29 cellular contexts compared by ENCODE assay signal in the genomic region with DNA sequence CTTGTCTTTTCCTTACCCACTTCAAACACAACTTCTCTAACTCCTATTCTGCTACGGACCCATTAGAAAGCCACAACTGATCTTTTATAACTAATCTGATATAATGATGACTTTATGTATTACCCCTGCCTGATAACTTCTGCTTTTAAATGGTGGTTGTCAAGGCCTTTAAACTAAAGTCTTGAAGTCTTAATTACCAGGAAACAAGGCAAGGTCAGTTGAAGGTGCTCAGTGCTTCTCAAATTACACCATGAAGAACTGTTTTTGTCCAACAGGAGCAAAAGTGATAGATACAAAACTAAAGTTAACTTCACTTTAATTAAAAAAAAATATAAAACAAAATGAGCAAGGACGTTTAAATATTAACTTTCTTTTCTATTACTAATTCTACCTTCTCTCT.
"Had no signal": no experiment of that assay in that cellular context is flagged by ENCODE, and none has a peak within 500 bp of the region (broad histone marks: within the 10 kb centered on the region; RNA-seq: fewer than 3 reads in every experiment).

No MANE protein-coding gene starts in this region.

- H3K9me3 ChIP-seq: left ventricle myocardium inferior, pancreas, prostate gland, stomach, testis, tibial artery, upper lobe of right lung had no signal

- H3K27ac ChIP-seq: left ventricle myocardium inferior, pancreas, prostate gland, skin epidermis, stomach, testis, tibial artery, upper lobe of right lung had no signal

- H3K9me3 Mint-ChIP-seq: natural killer cell treated with Interleukin-12 subunit alpha and Interleukin-12 subunit beta and Interleukin-15 and Interleukin-18, amount 100 ng/mL, for 72 hours; neural crest cell had no signal

- H3K27me3 ChIP-seq: stomach, testis, tibial artery, upper lobe of right lung had no signal

- H3K4me3 Mint-ChIP-seq: immature natural killer cell; mesothelial cell of epicardium; naive thymus-derived CD4-positive, alpha-beta T cell; natural killer cell treated with Interleukin-12 subunit alpha and Interleukin-12 subunit beta and Interleukin-15 and Interleukin-18, amount 100 ng/mL, for 72 hours; neural crest cell; stimulated activated naive B cell treated with anti-CD40 and anti-IgM and Interleukin-4, amounts not matched to agents 10 μg/mL and 1 μg/mL and 100 μg/mL, for 72 hours had no signal

- H3K4me1 ChIP-seq: pancreas, prostate gland, stomach, testis, tibial artery, upper lobe of right lung had no signal

- H3K27ac Mint-ChIP-seq: immature natural killer cell; mesothelial cell of epicardium; naive thymus-derived CD4-positive, alpha-beta T cell; natural killer cell treated with Interleukin-12 subunit alpha and Interleukin-12 subunit beta and Interleukin-15 and Interleukin-18, amount 100 ng/mL, for 72 hours; stimulated activated naive B cell treated with anti-CD40 and anti-IgM and Interleukin-4, amounts not matched to agents 10 μg/mL and 1 μg/mL and 100 μg/mL, for 72 hours had no signal

- H3K36me3 ChIP-seq: left ventricle myocardium inferior, pancreas, prostate gland, stomach, tibial artery, upper lobe of right lung had no signal

- H3K4me3 ChIP-seq: left ventricle myocardium inferior, lung, pancreas, prostate gland, skin epidermis, stomach, testis, tibial artery, upper lobe of right lung had no signal

- H3K36me3 Mint-ChIP-seq: immature natural killer cell; mesothelial cell of epicardium; naive thymus-derived CD4-positive, alpha-beta T cell; natural killer cell treated with Interleukin-12 subunit alpha and Interleukin-12 subunit beta and Interleukin-15 and Interleukin-18, amount 100 ng/mL, for 72 hours had no signal

- H3K27me3 Mint-ChIP-seq: naive thymus-derived CD4-positive, alpha-beta T cell; natural killer cell treated with Interleukin-12 subunit alpha and Interleukin-12 subunit beta and Interleukin-15 and Interleukin-18, amount 100 ng/mL, for 72 hours; stimulated activated naive B cell treated with anti-CD40 and anti-IgM and Interleukin-4, amounts not matched to agents 10 μg/mL and 1 μg/mL and 100 μg/mL, for 72 hours had no signal

- H3K4me1 Mint-ChIP-seq: immature natural killer cell; naive thymus-derived CD4-positive, alpha-beta T cell; neural crest cell; stimulated activated naive B cell treated with anti-CD40 and anti-IgM and Interleukin-4, amounts not matched to agents 10 μg/mL and 1 μg/mL and 100 μg/mL, for 72 hours had no signal

- DNase-seq: hypothalamus; immature natural killer cell; kidney; left colon; left ventricle myocardium inferior; mesendoderm; naive thymus-derived CD4-positive, alpha-beta T cell; nucleus accumbens; pancreas; posterior cingulate gyrus; retina; right cardiac atrium; stimulated activated CD4-positive, alpha-beta T cell treated with anti-CD3 and anti-CD28 coated beads, Interleukin-12 subunit alpha, Interleukin-12 subunit beta, amount 100 ng/mL, for 4 hours; stimulated activated CD4-positive, alpha-beta T cell treated with anti-CD3 and anti-CD28 coated beads, Interleukin-15, amount 100 ng/mL, for 24 hours; stimulated activated CD4-positive, alpha-beta T cell treated with anti-CD3 and anti-CD28 coated beads, Interleukin-2, amount 100 ng/mL, for 24 hours; stimulated activated CD4-positive, alpha-beta T cell treated with anti-CD3 and anti-CD28 coated beads, Interleukin-4, amount 100 ng/mL, for 1 hour; stimulated activated naive B cell treated with anti-CD40 and anti-IgM and Interleukin-4, amounts not matched to agents 10 μg/mL and 1 μg/mL and 100 μg/mL, for 72 hours; stimulated activated naive CD8-positive, alpha-beta T cell treated with anti-CD3 and anti-CD28 coated beads, Interleukin-15, Interleukin-2, amounts not matched to agents 100 U/mL and 50 U/mL, for 24 hours; stomach; testis; tibial artery; trophoblast cell; upper lobe of right lung had no signal
